In genomic region chr9:99222416-99223280, GRCh38 we compare ENCODE assay signal across 8 cellular contexts. TPM values are rescaled to one million over a fixed set of nuclear protein-coding genes. Genes with fewer than 3 reads are reported as not detected.
DNase-seq lines count a peak whose midpoint lies in the region; ATAC-seq and TF ChIP-seq lines count a peak whose summit lies in the region.

No MANE protein-coding gene starts in this region.

- H3K9me3 Mint-ChIP-seq in CD8-positive, alpha-beta T cell = no peaks in the 10 kb centered on the region
- no peaks in the 10 kb centered on the region for H3K9me3 Mint-ChIP-seq in dendritic cell treated with granulocyte-macrophage colony-stimulating factor and Interleukin-4, amounts not matched to agents 40 ng/mL and 50 ng/mL, for 4 days

- CTCF ChIA-PET in CD8-positive, alpha-beta T cell (lab: Charles Lee) = interaction anchor here (0.7 to 3.8 kb wide), 2 partner anchors 9 to 10 kb away, joined by 3 to 18 read pairs; no protein-coding TSS in a partner anchor

- intact Hi-C loops in CD8-positive, alpha-beta T cell (cut with DNase I, micrococcal nuclease) = loop anchor here (1.0 to 10.0 kb wide), 12 partner anchors 40 to 1810 kb away; partner anchors contain the start of genes GALNT12 (in 1 of the 2), INVS (in 1 of the 2), STX17 (in 1 of the 2) and TBC1D2 (in 1 of the 2)
- intact Hi-C loops in dendritic cell treated with granulocyte-macrophage colony-stimulating factor and Interleukin-4, amounts not matched to agents 40 ng/mL and 50 ng/mL, for 4 days (cut with micrococcal nuclease) = loop anchor here (5.0 kb wide), 2 partner anchors 35 to 875 kb away; partner anchors contain the start of genes ERP44 and INVS
- intact Hi-C loops in posterior cingulate gyrus (cut with DNase I) = loop anchor here (5.0 kb wide), 1 partner anchor 600 kb away; the partner anchor contains the start of gene NR4A3

- peak overlapping the region; percentile 82 to 94 for H3K9ac ChIP-seq in mucosa of rectum (ENCODE audit: low read depth in 1 of 2, low read length in 2 of 2)

- H3K4me3 Mint-ChIP-seq in CD8-positive, alpha-beta T cell = peak overlapping the region; percentile 99
- peak overlapping the region; percentile 92 for H3K4me3 Mint-ChIP-seq in dendritic cell treated with granulocyte-macrophage colony-stimulating factor and Interleukin-4, amounts not matched to agents 40 ng/mL and 50 ng/mL, for 4 days

- peak overlapping the region; percentile 79 for H3K4me3 ChIP-seq in CD8-positive, alpha-beta T cell (ENCODE audit: low read depth, low read length)
- H3K4me3 ChIP-seq in mucosa of rectum (ENCODE audit: low read length in 2 of 2) = peak overlapping the region; percentile 85 to 96

- H3K36me3 ChIP-seq in CD8-positive, alpha-beta T cell (ENCODE audit: insufficient read depth, low read length) = peaks cover under 1% of the 10 kb centered on the region
- H3K36me3 ChIP-seq in mucosa of rectum (ENCODE audit: control insufficient read depth in 2 of 2, insufficient read depth in 2 of 2, low read length in 2 of 2) = peaks cover 22 to 30% of the 10 kb centered on the region in 2 donors

- no peaks in the 10 kb centered on the region for H3K27me3 ChIP-seq in CD8-positive, alpha-beta T cell (ENCODE audit: insufficient read depth, low read length)
- H3K27me3 ChIP-seq in mucosa of rectum (ENCODE audit: control insufficient read depth in 2 of 2, insufficient read depth in 2 of 2, low read length in 2 of 2) = no peaks in the 10 kb centered on the region

- POLR2A ChIA-PET in CD8-positive, alpha-beta T cell (lab: Charles Lee) = interaction anchor here (0.7 to 2.8 kb wide), 7 partner anchors 9 to 597 kb away, joined by 3 to 13 read pairs (median 4); no protein-coding TSS in a partner anchor

- TF ChIP-seq CTCF in CD8-positive, alpha-beta T cell (IDR thresholded peaks at IDR 0.05) = no peak

- peak; percentile 41 for ATAC-seq in CD8-positive, alpha-beta T cell
- ATAC-seq in GM21381 (IDR thresholded peaks at IDR 0.05; ENCODE audit: unreplicated experiment) (peak; percentile 25), GM18520 (IDR thresholded peaks at IDR 0.05; ENCODE audit: unreplicated experiment) (no peak)

- no peaks in the 10 kb centered on the region for H3K27me3 Mint-ChIP-seq in CD8-positive, alpha-beta T cell (ENCODE audit: low read depth)
- no peaks in the 10 kb centered on the region for H3K27me3 Mint-ChIP-seq in dendritic cell treated with granulocyte-macrophage colony-stimulating factor and Interleukin-4, amounts not matched to agents 40 ng/mL and 50 ng/mL, for 4 days

- no peak for DNase-seq in CD8-positive, alpha-beta T cell
- DNase-seq in LHCN-M2 (ENCODE audit: low read depth) = peak; percentile 2
- DNase-seq in posterior cingulate gyrus = no peak
- no peak for DNase-seq in Kasumi-1 (lab: John Stamatoyannopoulos, UW)

- peaks cover 72% of the 10 kb centered on the region for H3K4me1 Mint-ChIP-seq in CD8-positive, alpha-beta T cell (ENCODE audit: low read depth)
- peaks cover 70% of the 10 kb centered on the region for H3K4me1 Mint-ChIP-seq in dendritic cell treated with granulocyte-macrophage colony-stimulating factor and Interleukin-4, amounts not matched to agents 40 ng/mL and 50 ng/mL, for 4 days (ENCODE audit: low read depth)

- peaks cover 30% of the 10 kb centered on the region for H3K4me1 ChIP-seq in CD8-positive, alpha-beta T cell (ENCODE audit: insufficient read depth, low read length)
- peaks cover 13 to 17% of the 10 kb centered on the region in 2 donors for H3K4me1 ChIP-seq in mucosa of rectum (ENCODE audit: control insufficient read depth in 2 of 2, insufficient read depth in 2 of 2, low read length in 2 of 2)

- peak overlapping the region; percentile 95 for H3K27ac ChIP-seq in CD8-positive, alpha-beta T cell (ENCODE audit: low read depth, low read length)
- peak overlapping the region; percentile 94 for H3K27ac ChIP-seq in mucosa of rectum (ENCODE audit: low read depth in 2 of 2, low read length in 2 of 2)

- no peaks in the 10 kb centered on the region for H3K9me3 ChIP-seq in CD8-positive, alpha-beta T cell (ENCODE audit: low read length)
- no peaks in the 10 kb centered on the region for H3K9me3 ChIP-seq in mucosa of rectum (ENCODE audit: control insufficient read depth in 2 of 2, low read length in 2 of 2)

- peaks cover 68% of the 10 kb centered on the region for H3K36me3 Mint-ChIP-seq in CD8-positive, alpha-beta T cell
- H3K36me3 Mint-ChIP-seq in dendritic cell treated with granulocyte-macrophage colony-stimulating factor and Interleukin-4, amounts not matched to agents 40 ng/mL and 50 ng/mL, for 4 days (ENCODE audit: low read depth) = peaks cover 83% of the 10 kb centered on the region

- peak overlapping the region; percentile 100 for H3K27ac Mint-ChIP-seq in CD8-positive, alpha-beta T cell
- peak overlapping the region; percentile 99 for H3K27ac Mint-ChIP-seq in dendritic cell treated with granulocyte-macrophage colony-stimulating factor and Interleukin-4, amounts not matched to agents 40 ng/mL and 50 ng/mL, for 4 days

RNA-seq across cellular contexts. Expression of gene SEC61B, which starts 0.6 kb away (rescaled TPM):
- total RNA-seq in CD8-positive, alpha-beta T cell = 100 to 1,000 TPM; 107 to 108 TPM
- total RNA-seq in LHCN-M2 (2014; rRNA removed) = 98.8 and 109 TPM in 2 replicates
- 401 TPM for polyA plus RNA-seq in LHCN-M2 (2012)

RNA-seq across cellular contexts. Expression of gene ALG2, which starts 0.9 kb away (rescaled TPM):
- total RNA-seq in CD8-positive, alpha-beta T cell = 10 to 100 TPM; 21.0 to 24.7 TPM
- 35.4 and 36.7 TPM in 2 replicates for total RNA-seq in LHCN-M2 (2014; rRNA removed)
- polyA plus RNA-seq in LHCN-M2 (2012) = 17.8 TPM
